ENCODE assay signal across 23 cellular contexts in genomic region chr10:96402417-96403305, GRCh38. TPM values are rescaled to one million over a fixed set of nuclear protein-coding genes. Genes with fewer than 3 reads are reported as not detected.
"Had no signal": no experiment of that assay in that cellular context is flagged by ENCODE, and none has a peak within 500 bp of the region (broad histone marks: within the 10 kb centered on the region; RNA-seq: fewer than 3 reads in every experiment).

No MANE protein-coding gene starts in this region.

- H3K4me3 ChIP-seq: adrenal gland, breast epithelium, heart right ventricle, ovary, sigmoid colon, thoracic aorta, upper lobe of left lung had no signal

- H3K36me3 ChIP-seq: adrenal gland, breast epithelium, heart right ventricle, ovary, sigmoid colon, thoracic aorta, upper lobe of left lung had no signal

- H3K27ac ChIP-seq: adrenal gland, breast epithelium, ovary, sigmoid colon, thoracic aorta, upper lobe of left lung had no signal

- H3K4me1 ChIP-seq: adrenal gland, breast epithelium, upper lobe of left lung had no signal

- DNase-seq: activated CD4-positive, alpha-beta memory T cell treated with anti-CD3 and anti-CD28 coated beads for 36 hours; activated CD4-positive, alpha-beta T cell treated with anti-CD3 and anti-CD28 coated beads for 4 hours; activated gamma-delta T cell treated with Interleukin-2 at 50 U/mL for 16 hours; activated T-cell treated with anti-CD3 and anti-CD28 coated beads for 4 hours; cerebellar nuclear complex; effector CD4-positive, alpha-beta T cell; heart right ventricle; mesenchymal stem cell; naive thymus-derived CD4-positive, alpha-beta T cell; ovary; sigmoid colon; stimulated activated CD4-positive, alpha-beta T cell treated with anti-CD3 and anti-CD28 coated beads, Interleukin-4, amount 100 ng/mL, for 24 hours had no signal

- H3K27me3 ChIP-seq: ovary, upper lobe of left lung had no signal

- H3K9me3 ChIP-seq: adrenal gland, breast epithelium, heart right ventricle, ovary, sigmoid colon, thoracic aorta, upper lobe of left lung had no signal

RNA-seq across cellular contexts. Expression of gene OPALIN, which starts 43.9 kb away (rescaled TPM):
- total RNA-seq: activated CD4-positive, alpha-beta memory T cell treated with anti-CD3 and anti-CD28 coated beads for 36 hours; activated naive CD4-positive, alpha-beta T cell treated with anti-CD3 and anti-CD28 coated beads, Interleukin-2, amount 50 U/mL, for 72 hours; activated T-helper 1 cell treated with anti-CD3 and anti-CD28 coated beads, Interleukin-12 subunit alpha, Interleukin-12 subunit beta, Interleukin-2, Interleukin-4 antibody, amounts not matched to agents 30 ng/mL and 10 ng/mL and 1 ng/mL, durations not matched to agents 14 hours and 24 hours and 36 hours; adrenal gland; astrocyte; breast epithelium; esophagus mucosa; heart right ventricle; lower leg skin; mucosa of gallbladder; naive thymus-derived CD4-positive, alpha-beta T cell; ovary; sigmoid colon; T-helper 2 cell treated with Interferon-gamma antibody and Interleukin-4, amounts not matched to agents 100 ng/mL and 5 ng/mL, for 36 hours; thoracic aorta; upper lobe of left lung had no signal
